In the genomic region with DNA sequence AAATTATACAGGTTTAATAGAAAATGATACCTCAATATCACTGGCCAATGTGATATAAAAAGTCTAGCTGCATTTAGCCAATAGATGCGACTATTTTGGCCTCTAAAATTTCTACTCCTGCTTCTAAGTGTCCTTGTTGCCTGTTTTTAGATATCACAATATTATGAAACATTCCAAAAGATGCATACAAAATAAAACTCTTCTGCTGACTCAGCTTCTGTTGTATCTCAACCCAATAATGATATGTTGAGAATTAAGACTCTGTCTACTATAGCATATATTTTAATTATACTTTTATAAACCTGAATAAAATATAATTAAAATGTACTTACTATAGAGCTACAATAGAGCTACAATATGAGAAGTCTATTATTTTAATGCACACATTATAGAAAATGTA, we compare ENCODE assay signal across 33 cellular contexts.
"Had no signal": no experiment of that assay in that cellular context is flagged by ENCODE, and none has a peak within 500 bp of the region (broad histone marks: within the 10 kb centered on the region; RNA-seq: fewer than 3 reads in every experiment).

No MANE protein-coding gene starts in this region.

- FAIRE-seq: astrocyte, bronchial epithelial cell had no signal

- H3K4me3 ChIP-seq: adrenal gland, ascending aorta, body of pancreas, breast epithelium, cardiac muscle cell had no signal

- H3K36me3 ChIP-seq: adrenal gland, ascending aorta, brain microvascular endothelial cell, breast epithelium, cardiac muscle cell had no signal

- H3K27ac ChIP-seq: adrenal gland, ascending aorta, body of pancreas, brain microvascular endothelial cell, breast epithelium, cardiac muscle cell had no signal

- H3K4me1 ChIP-seq: adrenal gland, ascending aorta, body of pancreas, breast epithelium had no signal

- H3K27me3 ChIP-seq: adrenal gland, ascending aorta, body of pancreas, brain microvascular endothelial cell, breast epithelium, cardiac muscle cell had no signal

- H3K9me3 ChIP-seq: adrenal gland, ascending aorta, body of pancreas, breast epithelium had no signal

- DNase-seq: activated effector memory CD4-positive, alpha-beta T cell treated with anti-CD3 and anti-CD28 coated beads, Interleukin-2, amount 50 U/mL, for 16 hours; activated effector memory CD4-positive, alpha-beta T cell treated with Interleukin-2 at 50 U/mL for 16 hours; activated gamma-delta T cell; activated gamma-delta T cell treated with Interleukin-2 at 50 U/mL for 16 hours; activated naive CD4-positive, alpha-beta T cell; activated naive CD4-positive, alpha-beta T cell treated with anti-CD3 and anti-CD28 coated beads for 36 hours; activated naive CD4-positive, alpha-beta T cell treated with anti-CD3 and anti-CD28 coated beads, Interleukin-2, amount 10 ng/mL, durations not matched to agents 7 days and 5 days; activated naive CD4-positive, alpha-beta T cell treated with anti-CD3 and anti-CD28 coated beads, Interleukin-2, amount 50 U/mL, for 16 hours; activated naive CD4-positive, alpha-beta T cell treated with Interleukin-2 at 50 U/mL for 16 hours; activated naive CD8-positive, alpha-beta T cell treated with anti-CD3 and anti-CD28 coated beads for 36 hours; activated naive CD8-positive, alpha-beta T cell treated with anti-CD3 and anti-CD28 coated beads, Interleukin-2, amount 10 ng/mL, durations not matched to agents 7 days and 5 days; activated naive CD8-positive, alpha-beta T cell treated with anti-CD3 and anti-CD28 coated beads, Interleukin-2, amount 50 U/mL, for 24 hours; activated T-cell treated with anti-CD3 and anti-CD28 coated beads, Interleukin-2, amount 50 U/mL, for 24 hours; activated T-cell treated with anti-CD3 and anti-CD28 coated beads, Interleukin-2, amount 50 U/mL, for 4 hours; activated T-cell treated with anti-CD3 and anti-CD28 coated beads, Interleukin-2, amount 50 U/mL, for 48 hours; activated T-cell treated with anti-CD3 and anti-CD28 coated beads, Interleukin-2, amount 50 U/mL, for 72 hours; adrenal gland; amniotic stem cell; amygdala; anterior cingulate cortex; aorta; body of pancreas; brain microvascular endothelial cell; caudate nucleus; central memory CD4-positive, alpha-beta T cell; cerebellar nuclear complex had no signal

- ATAC-seq: activated naive CD4-positive, alpha-beta T cell treated with anti-CD3 and anti-CD28 coated beads, Interleukin-2, amount 50 U/mL, for 72 hours; activated naive CD8-positive, alpha-beta T cell treated with anti-CD3 and anti-CD28 coated beads, Interleukin-2, amount 50 U/mL, for 24 hours; activated T-cell treated with anti-CD3 and anti-CD28 coated beads, Interleukin-2, amount 50 U/mL, for 4 hours; activated T-cell treated with anti-CD3 and anti-CD28 coated beads, Interleukin-2, amount 50 U/mL, for 72 hours; activated T-helper 17 cell treated with anti-CD3 and anti-CD28 coated beads, Interleukin-2, amount 50 U/mL, for 72 hours; body of pancreas had no signal
